In genomic region chr5:79417495-79417894, GRCh38 we compare ENCODE assay signal across 23 cellular contexts.
"Had no signal": no experiment of that assay in that cellular context is flagged by ENCODE, and none has a peak within 500 bp of the region (broad histone marks: within the 10 kb centered on the region; RNA-seq: fewer than 3 reads in every experiment).

No MANE protein-coding gene starts in this region.

- H3K4me3 ChIP-seq: coronary artery, dorsolateral prefrontal cortex, esophagus muscularis mucosa, gastroesophageal sphincter, heart right ventricle, left lung, lower lobe of right lung, mucosa of descending colon had no signal

- DNase-seq: dorsolateral prefrontal cortex; effector CD4-positive, alpha-beta T cell; effector memory CD4-positive, alpha-beta T cell; foreskin keratinocyte; glutamatergic neuron; head of caudate nucleus; heart right ventricle; hippocampal formation; left cardiac atrium; left lung; left ventricle myocardium superior; lower lobe of right lung; mesenchymal stem cell; mucosa of descending colon; naive B cell; naive thymus-derived CD8-positive, alpha-beta T cell had no signal

- H3K27me3 ChIP-seq: dorsolateral prefrontal cortex, esophagus muscularis mucosa, foreskin keratinocyte, gastroesophageal sphincter, heart right ventricle, left lung had no signal

- ATAC-seq: foreskin keratinocyte; gastroesophageal sphincter; heart right ventricle; left cardiac atrium; left lung; left ventricle myocardium superior; lower lobe of right lung; mucosa of descending colon; naive thymus-derived CD8-positive, alpha-beta T cell had no signal

- H3K9me3 ChIP-seq: esophagus muscularis mucosa, gastroesophageal sphincter, heart right ventricle, left lung, lower lobe of right lung, mucosa of descending colon had no signal

- FAIRE-seq: endothelial cell of umbilical vein, frontal cortex, islet of Langerhans, keratinocyte had no signal

- H3K27ac ChIP-seq: coronary artery, dorsolateral prefrontal cortex, esophagus muscularis mucosa, foreskin keratinocyte, gastroesophageal sphincter, heart right ventricle, left lung, lower lobe of right lung had no signal

- H3K36me3 ChIP-seq: esophagus muscularis mucosa, gastroesophageal sphincter, heart right ventricle, left lung, lower lobe of right lung had no signal

- H3K4me1 ChIP-seq: esophagus muscularis mucosa, gastroesophageal sphincter, left lung, lower lobe of right lung had no signal
